8 cellular contexts compared by ENCODE assay signal in the genomic region with DNA sequence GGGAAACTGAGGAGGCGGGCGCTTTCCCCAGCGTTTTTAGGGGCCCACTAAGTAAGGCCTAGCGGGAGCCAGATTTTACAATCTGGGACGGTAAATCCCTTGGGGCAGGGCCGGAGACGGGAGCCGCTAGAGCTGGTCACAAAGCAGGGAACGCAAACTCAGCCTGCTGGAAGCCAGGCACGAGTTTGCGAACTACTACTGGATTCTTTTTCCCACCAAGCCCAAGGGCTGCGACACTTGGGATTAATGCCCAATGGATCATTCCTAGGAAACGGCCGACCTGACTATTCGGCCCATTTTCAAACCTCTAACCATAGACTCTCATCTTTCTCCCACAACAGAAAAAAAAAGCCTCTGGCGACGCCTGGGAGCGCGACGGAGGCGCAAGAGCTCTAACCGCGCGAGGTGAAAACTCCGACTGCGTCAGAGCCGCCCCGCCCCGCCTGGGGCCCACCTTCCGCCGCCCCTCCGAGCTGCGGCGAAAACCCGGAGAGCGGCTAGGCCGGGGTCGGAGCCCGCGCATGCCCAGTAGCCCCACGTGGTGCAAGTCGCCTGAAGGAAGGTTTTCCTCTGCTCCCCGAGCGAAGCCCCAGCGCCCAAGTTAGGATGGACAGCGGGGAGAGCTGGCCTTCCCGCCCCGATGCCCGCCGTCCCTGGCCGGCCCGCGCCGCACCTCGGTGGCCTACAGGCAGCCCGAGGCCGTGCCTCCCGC. TPM values are rescaled to one million over a fixed set of nuclear protein-coding genes. Genes with fewer than 3 reads are reported as not detected.
A peak's percentile ranks its signal among the peaks of the same experiment; 100 is the strongest.
DNase-seq lines count a peak whose midpoint lies in the region; ATAC-seq and TF ChIP-seq lines count a peak whose summit lies in the region.

No MANE protein-coding gene starts in this region.

- TF ChIP-seq EP300 in upper lobe of left lung (IDR thresholded peaks at IDR 0.05), result peak in 1 of 4 donors; percentile 62

- H3K4me3 ChIP-seq in heart right ventricle (peak overlapping the region; percentile 45 to 99 (median 89)), upper lobe of left lung (peak overlapping the region; percentile 61 to 96 (median 95))

- TF ChIP-seq CTCF in heart right ventricle (IDR thresholded peaks at IDR 0.05), result no peak
- no peak for TF ChIP-seq CTCF in upper lobe of left lung (IDR thresholded peaks at IDR 0.05)

- intact Hi-C loops in heart right ventricle (cut with DNase I) (loop anchor here (1.0 to 10.0 kb wide), 15 partner anchors 47 to 330 kb away; no protein-coding TSS in a partner anchor), posterior vena cava (cut with DNase I) (loop anchor here in 1 of 2 donors (5.0 kb wide), 1 partner anchor 207 kb away; no protein-coding TSS in a partner anchor)

- H3K27ac ChIP-seq in adipose tissue (ENCODE audit: low read depth, low read length) (peak overlapping the region; percentile 99), heart right ventricle (peak overlapping the region; percentile 98 to 100 (median 99)), upper lobe of left lung (peak overlapping the region; percentile 99 to 100 (median 99))

- H3K4me1 ChIP-seq in heart right ventricle, result peaks cover 0 to 37% (median 36%) of the 10 kb centered on the region in 9 donors
- H3K4me1 ChIP-seq in upper lobe of left lung, result peaks cover 13 to 29% (median 17%) of the 10 kb centered on the region in 4 donors

- ATAC-seq in HG02678 (IDR thresholded peaks at IDR 0.05; ENCODE audit: unreplicated experiment), result peak; percentile 55
- peak; percentile 83 to 93 (median 88) for ATAC-seq in heart right ventricle
- ATAC-seq in upper lobe of left lung (ENCODE audit: low FRiP score in 2 of 2), result peak; percentile 93 to 96

- TF ChIP-seq POLR2A in GM10847 (IDR thresholded peaks at IDR 0.05; ENCODE audit: extremely low read depth, insufficient read length), result peak; percentile 59
- TF ChIP-seq POLR2A in upper lobe of left lung (IDR thresholded peaks at IDR 0.05), result peak in 3 of 4 donors; percentile 44 to 81 (median 72)

- DNase-seq in NCI-H1105 (lab: John Stamatoyannopoulos, UW) (peak; percentile 82), SW480 (ENCODE audit: low spot score) (peak; percentile 92), heart right ventricle (peak; percentile 97 to 98), posterior vena cava (ENCODE audit: low spot score) (peak; percentile 99), upper lobe of left lung (peak; percentile 91 to 99)

- no peaks in the 10 kb centered on the region for H3K9me3 ChIP-seq in heart right ventricle
- no peaks in the 10 kb centered on the region for H3K9me3 ChIP-seq in upper lobe of left lung

- H3K36me3 ChIP-seq in heart right ventricle, result peaks cover 0 to 10% (median 0%) of the 10 kb centered on the region in 9 donors
- H3K36me3 ChIP-seq in upper lobe of left lung, result no peaks in the 10 kb centered on the region

- H3K27me3 ChIP-seq in heart right ventricle (no peaks in the 10 kb centered on the region), upper lobe of left lung (no peaks in the 10 kb centered on the region)

- 0 to 1% (median 1%) methylated on average over 46 to 58 of the region's 58 CpGs for WGBS in adipose tissue, 3 donors
- WGBS in heart right ventricle, 2 donors, result 0% methylated on average over 58 of the region's 58 CpGs
- WGBS in upper lobe of left lung, 2 donors, result 0% methylated on average over 27 of the region's 58 CpGs; no CpG with 5 or more reads in 1 of the 2 donors

RNA-seq across cellular contexts. Expression of a gene that starts 0.6 kb away (rescaled TPM):
- polyA plus RNA-seq in adipose tissue (10 to 100 TPM in 1 of 3 donors, 1 to 10 TPM in 2; 6.6 to 17.5 (median 8.4) TPM), heart right ventricle (10 to 100 TPM in 1 of 2 donors, 1 to 10 TPM in 1; 7.3 to 13.1 TPM)
- total RNA-seq in heart right ventricle (10 to 100 TPM; 14.2 to 24.3 (median 19.3) TPM), posterior vena cava (10 to 100 TPM; 33.7 to 37.5 TPM), upper lobe of left lung (100 to 1,000 TPM in 4 of 6 donors, 10 to 100 TPM in 2; 66.7 to 230 (median 173) TPM)

Comparison
In these comparisons a context has a peak if more than half of its experiments do, and no peak if none do; other contexts are left out.
1. Peak in every context shown above with its lines: DNase-seq, ATAC-seq, H3K4me3 ChIP-seq and H3K27ac ChIP-seq.